ENCODE assay signal across 2 cellular contexts in genomic region chr10:31744025-31744424, GRCh38.
TF ChIP-seq lines count a peak whose summit lies in the region.

No MANE protein-coding gene starts in this region.

TF ChIP-seq in HEK293, 187 proteins besides CTCF, POLR2A, EP300 and RAD21:
- TF ChIP-seq AEBP2 (tag by site-specific recombination; IDR thresholded peaks at IDR 0.05; ENCODE audit: borderline replicate concordance), result no peak
- no peak for TF ChIP-seq ZNF843 (tag by site-specific recombination; IDR thresholded peaks at IDR 0.05)
- TF ChIP-seq SCRT1 (tag by site-specific recombination; IDR thresholded peaks at IDR 0.05; ENCODE audit: borderline replicate concordance), result peak; percentile 53
- no peak for TF ChIP-seq ZNF48 (tag by site-specific recombination; IDR thresholded peaks at IDR 0.05)
- peak; percentile 75 for TF ChIP-seq SCRT2 (tag by site-specific recombination; IDR thresholded peaks at IDR 0.05)
- TF ChIP-seq REPIN1 (tag by site-specific recombination; IDR thresholded peaks at IDR 0.05; ENCODE audit: low read depth), result no peak
- no peak for TF ChIP-seq ZNF211 (tag by site-specific recombination; IDR thresholded peaks at IDR 0.05; ENCODE audit: low read depth)
- TF ChIP-seq, protein P1, sequence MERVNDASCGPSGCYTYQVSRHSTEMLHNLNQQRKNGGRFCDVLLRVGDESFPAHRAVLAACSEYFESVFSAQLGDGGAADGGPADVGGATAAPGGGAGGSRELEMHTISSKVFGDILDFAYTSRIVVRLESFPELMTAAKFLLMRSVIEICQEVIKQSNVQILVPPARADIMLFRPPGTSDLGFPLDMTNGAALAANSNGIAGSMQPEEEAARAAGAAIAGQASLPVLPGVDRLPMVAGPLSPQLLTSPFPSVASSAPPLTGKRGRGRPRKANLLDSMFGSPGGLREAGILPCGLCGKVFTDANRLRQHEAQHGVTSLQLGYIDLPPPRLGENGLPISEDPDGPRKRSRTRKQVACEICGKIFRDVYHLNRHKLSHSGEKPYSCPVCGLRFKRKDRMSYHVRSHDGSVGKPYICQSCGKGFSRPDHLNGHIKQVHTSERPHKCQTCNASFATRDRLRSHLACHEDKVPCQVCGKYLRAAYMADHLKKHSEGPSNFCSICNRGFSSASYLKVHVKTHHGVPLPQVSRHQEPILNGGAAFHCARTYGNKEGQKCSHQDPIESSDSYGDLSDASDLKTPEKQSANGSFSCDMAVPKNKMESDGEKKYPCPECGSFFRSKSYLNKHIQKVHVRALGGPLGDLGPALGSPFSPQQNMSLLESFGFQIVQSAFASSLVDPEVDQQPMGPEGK (tag by site-specific recombination; IDR thresholded peaks at IDR 0.05), result no peak
TF ChIP-seq in HEK293: peak in this region for 2.

TF ChIP-seq in H1, 55 proteins besides CTCF, POLR2A, EP300 and RAD21 (continued from another document):
- TF ChIP-seq JUN (IDR thresholded peaks at IDR 0.05; ENCODE audit: low read depth, low read length) (no peak), BRCA1 (IDR thresholded peaks at IDR 0.05; ENCODE audit: low read depth, low read length) (no peak), RBBP5 (IDR thresholded peaks at IDR 0.05; ENCODE audit: borderline replicate concordance, low read depth, low read length) (no peak)
